Comparison of ENCODE assay signal across 8 cellular contexts in genomic region chr5:18394154-18394804, GRCh38.
DNase-seq lines count a peak whose midpoint lies in the region; ATAC-seq and TF ChIP-seq lines count a peak whose summit lies in the region.

No MANE protein-coding gene starts in this region.

- no peak overlapping the region for H3K4me3 ChIP-seq in HUES64 (ENCODE audit: low read length)
- H3K4me3 ChIP-seq in Peyer's patch = no peak overlapping the region
- no peak overlapping the region for H3K4me3 ChIP-seq in adipocyte (ENCODE audit: low read length)
- no peak overlapping the region for H3K4me3 ChIP-seq in smooth muscle cell

- H3K27me3 ChIP-seq in HUES64 (ENCODE audit: insufficient read depth, low read length) = no peaks in the 10 kb centered on the region
- no peaks in the 10 kb centered on the region for H3K27me3 ChIP-seq in Peyer's patch
- peaks cover 1% of the 10 kb centered on the region for H3K27me3 ChIP-seq in adipocyte (replicated peaks; ENCODE audit: control insufficient read depth, insufficient read depth, low read length)
- no peaks in the 10 kb centered on the region for H3K27me3 ChIP-seq in smooth muscle cell (ENCODE audit: low read depth)

- H3K9me3 ChIP-seq in HUES64 (ENCODE audit: insufficient read depth, low read depth, low read length) (no peaks in the 10 kb centered on the region), Peyer's patch (no peaks in the 10 kb centered on the region), adipocyte (ENCODE audit: control insufficient read depth, low read length) (no peaks in the 10 kb centered on the region), smooth muscle cell (replicated peaks; ENCODE audit: low read depth) (no peaks in the 10 kb centered on the region)

- H3K4me1 ChIP-seq in HUES64 (ENCODE audit: insufficient read depth, low read length) = peaks cover 11% of the 10 kb centered on the region
- no peaks in the 10 kb centered on the region for H3K4me1 ChIP-seq in Peyer's patch
- H3K4me1 ChIP-seq in adipocyte (ENCODE audit: control insufficient read depth, insufficient read depth, low read length) = peaks cover 3% of the 10 kb centered on the region
- H3K4me1 ChIP-seq in smooth muscle cell (ENCODE audit: low read depth) = peaks cover 10% of the 10 kb centered on the region

- H3K4me2 ChIP-seq in smooth muscle cell = peak overlapping the region; percentile 34

- H3K79me2 ChIP-seq in smooth muscle cell (ENCODE audit: low read depth) = no peaks in the 10 kb centered on the region

- H3K27ac ChIP-seq in HUES64 (ENCODE audit: low read depth, low read length) (peak overlapping the region; percentile 71), Peyer's patch (no peak overlapping the region), smooth muscle cell (ENCODE audit: low read depth) (no peak overlapping the region)

- H2AFZ ChIP-seq in smooth muscle cell (ENCODE audit: low read depth) = peak overlapping the region; percentile 8

- peak; percentile 87 for ATAC-seq in GM21447 (IDR thresholded peaks at IDR 0.05; ENCODE audit: unreplicated experiment)

- TF ChIP-seq CTCF in Peyer's patch (IDR thresholded peaks at IDR 0.05) (peak in 4 of 6 experiments; percentile 28 to 63 (median 42)), smooth muscle cell (IDR thresholded peaks at IDR 0.05; ENCODE audit: borderline replicate concordance, insufficient read depth, poor library complexity, severe bottlenecking) (peak; percentile 95)

- TF ChIP-seq POLR2A in Peyer's patch (IDR thresholded peaks at IDR 0.05) = no peak

- DNase-seq in DMS53 (lab: John Stamatoyannopoulos, UW) (peak; percentile 79), Peyer's patch (peak in 2 of 3 donors; percentile 23 to 58), adipocyte (ENCODE audit: low read depth) (peak; percentile 71), hippocampal formation (lab: John Stamatoyannopoulos, UW) (peak; percentile 54 to 77), smooth muscle cell (lab: John Stamatoyannopoulos, UW; ENCODE audit: unreplicated experiment) (peak; percentile 43), GM19238 (ENCODE audit: insufficient read length, low spot score) (no peak)

- no peak overlapping the region for H3K9ac ChIP-seq in HUES64 (ENCODE audit: low read depth, low read length)
- H3K9ac ChIP-seq in adipocyte (ENCODE audit: low read length) = no peak overlapping the region
- H3K9ac ChIP-seq in smooth muscle cell (ENCODE audit: low read depth) = no peak overlapping the region

- no peaks in the 10 kb centered on the region for H4K20me1 ChIP-seq in smooth muscle cell (ENCODE audit: low read depth)

- no peaks in the 10 kb centered on the region for H3F3A ChIP-seq in smooth muscle cell (ENCODE audit: low read depth)

- no peaks in the 10 kb centered on the region for H3K36me3 ChIP-seq in HUES64 (ENCODE audit: insufficient read depth, low read length)
- H3K36me3 ChIP-seq in Peyer's patch = no peaks in the 10 kb centered on the region
- no peaks in the 10 kb centered on the region for H3K36me3 ChIP-seq in adipocyte (ENCODE audit: control insufficient read depth, insufficient read depth, low read length, severe bottlenecking)
- no peaks in the 10 kb centered on the region for H3K36me3 ChIP-seq in smooth muscle cell (ENCODE audit: low read depth)

- WGBS in HUES64 = 3% methylated on average over 8 of the region's 11 CpGs
- 15% methylated on average over 11 of the region's 11 CpGs for WGBS in smooth muscle cell (ENCODE audit: low lambda C conversion rate)
